ENCODE assay signal across 1 cellular context in the genomic region with DNA sequence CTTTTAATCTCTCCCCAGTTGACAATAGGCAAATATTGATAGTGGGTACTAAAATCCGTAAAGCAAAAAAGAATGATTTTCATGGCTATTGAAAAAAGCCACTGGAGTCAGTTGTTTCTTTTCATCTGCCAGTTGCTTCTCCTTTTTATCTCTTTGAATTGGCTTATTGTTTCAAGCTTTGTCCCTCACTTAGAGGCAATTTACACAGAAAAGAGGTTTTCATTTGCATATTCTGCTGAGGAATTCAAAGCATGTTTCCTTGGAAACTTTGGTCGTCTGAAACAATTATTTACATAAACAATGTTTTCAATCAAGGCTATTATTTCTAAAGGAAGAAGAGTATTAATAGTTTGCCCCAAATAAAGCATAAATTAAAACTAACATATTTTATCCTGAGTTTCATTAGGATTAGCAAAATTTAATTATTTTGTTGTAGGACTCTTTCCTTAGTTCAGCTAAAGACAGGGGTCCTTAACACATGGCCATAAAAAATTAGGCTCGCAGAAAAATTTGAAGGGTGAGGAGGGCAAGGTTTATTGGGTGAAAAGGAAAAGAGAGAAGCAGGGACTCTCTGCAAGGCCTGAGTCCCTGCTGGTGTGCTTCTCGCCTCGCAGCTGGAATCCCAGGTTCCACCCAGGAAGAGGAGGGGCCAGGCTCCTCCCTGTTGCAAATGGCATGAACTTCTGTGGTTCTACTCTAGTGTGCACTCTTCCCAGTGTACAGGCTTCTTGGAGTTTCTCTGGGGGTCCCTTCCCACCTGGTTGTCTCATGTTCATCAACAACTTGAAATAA.
TF ChIP-seq lines count a peak whose summit lies in the region.

No MANE protein-coding gene starts in this region.

TF ChIP-seq in WTC11, 78 proteins besides CTCF, POLR2A, EP300 and RAD21 (continued from another document):
- TF ChIP-seq CBFB (CRISPR knock-in tag; IDR thresholded peaks at IDR 0.05; ENCODE audit: low read depth) (no peak), ZNF396 (CRISPR knock-in tag; IDR thresholded peaks at IDR 0.05; ENCODE audit: borderline replicate concordance) (0 out of 2 replicates have a peak, but pooled peaks have one; percentile 42), ZNF423 (CRISPR knock-in tag; IDR thresholded peaks at IDR 0.05) (peak; percentile 94), RORB (CRISPR knock-in tag; IDR thresholded peaks at IDR 0.05) (no peak), FOXP1 (CRISPR knock-in tag; IDR thresholded peaks at IDR 0.05; ENCODE audit: borderline replicate concordance) (no peak), MAX (CRISPR knock-in tag; IDR thresholded peaks at IDR 0.05) (no peak), SOX15 (CRISPR knock-in tag; IDR thresholded peaks at IDR 0.05) (no peak)
- TF ChIP-seq, protein P1, sequence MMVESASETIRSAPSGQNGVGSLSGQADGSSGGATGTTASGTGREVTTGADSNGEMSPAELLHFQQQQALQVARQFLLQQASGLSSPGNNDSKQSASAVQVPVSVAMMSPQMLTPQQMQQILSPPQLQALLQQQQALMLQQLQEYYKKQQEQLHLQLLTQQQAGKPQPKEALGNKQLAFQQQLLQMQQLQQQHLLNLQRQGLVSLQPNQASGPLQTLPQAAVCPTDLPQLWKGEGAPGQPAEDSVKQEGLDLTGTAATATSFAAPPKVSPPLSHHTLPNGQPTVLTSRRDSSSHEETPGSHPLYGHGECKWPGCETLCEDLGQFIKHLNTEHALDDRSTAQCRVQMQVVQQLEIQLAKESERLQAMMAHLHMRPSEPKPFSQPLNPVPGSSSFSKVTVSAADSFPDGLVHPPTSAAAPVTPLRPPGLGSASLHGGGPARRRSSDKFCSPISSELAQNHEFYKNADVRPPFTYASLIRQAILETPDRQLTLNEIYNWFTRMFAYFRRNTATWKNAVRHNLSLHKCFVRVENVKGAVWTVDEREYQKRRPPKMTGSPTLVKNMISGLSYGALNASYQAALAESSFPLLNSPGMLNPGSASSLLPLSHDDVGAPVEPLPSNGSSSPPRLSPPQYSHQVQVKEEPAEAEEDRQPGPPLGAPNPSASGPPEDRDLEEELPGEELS (CRISPR knock-in tag; IDR thresholded peaks at IDR 0.05), result 0 out of 2 replicates have a peak, but pooled peaks have one; percentile 15
- TF ChIP-seq, protein P2, sequence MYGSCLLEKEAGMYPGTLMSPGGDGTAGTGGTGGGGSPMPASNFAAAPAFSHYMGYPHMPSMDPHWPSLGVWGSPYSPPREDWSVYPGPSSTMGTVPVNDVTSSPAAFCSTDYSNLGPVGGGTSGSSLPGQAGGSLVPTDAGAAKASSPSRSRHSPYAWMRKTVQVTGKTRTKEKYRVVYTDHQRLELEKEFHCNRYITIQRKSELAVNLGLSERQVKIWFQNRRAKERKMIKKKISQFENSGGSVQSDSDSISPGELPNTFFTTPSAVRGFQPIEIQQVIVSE (CRISPR knock-in tag; IDR thresholded peaks at IDR 0.05; ENCODE audit: borderline replicate concordance), result no peak
